Comparison of ENCODE assay signal across 19 cellular contexts in the genomic region with DNA sequence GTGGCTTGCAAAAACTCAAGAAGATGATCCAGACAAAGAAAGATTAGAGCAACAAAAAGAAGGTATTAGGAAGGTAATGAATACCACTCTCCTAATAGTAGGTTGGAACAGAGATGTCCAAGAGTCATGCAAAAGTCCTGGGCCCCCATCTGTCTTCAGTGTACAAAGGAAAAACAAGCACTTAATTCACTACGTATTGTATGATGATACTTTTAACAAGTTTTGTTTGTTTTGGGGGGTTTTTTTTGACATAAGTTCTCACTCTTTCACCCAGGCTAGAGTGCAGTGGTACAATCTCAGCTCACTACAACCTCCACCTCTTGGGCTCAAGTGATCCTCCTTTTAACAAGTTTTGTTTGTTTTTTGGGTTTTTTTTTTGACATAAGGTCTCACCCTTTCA.
DNase-seq lines count a peak whose midpoint lies in the region; TF ChIP-seq lines count a peak whose summit lies in the region.
"Had no signal": no experiment of that assay in that cellular context is flagged by ENCODE, and none has a peak within 500 bp of the region (broad histone marks: within the 10 kb centered on the region; RNA-seq: fewer than 3 reads in every experiment).

No MANE protein-coding gene starts in this region.

- peak overlapping the region; percentile 30; the same call in 1 of the 2 replicates for H2AFZ ChIP-seq in Karpas-422 (ENCODE audit: low read length)

- no peak overlapping the region for H3K9ac ChIP-seq in Karpas-422 (ENCODE audit: low read length)

- H4K20me1 ChIP-seq in Karpas-422 (ENCODE audit: insufficient read depth, low read depth, low read length), result no peaks in the 10 kb centered on the region

- no peaks in the 10 kb centered on the region for H3K79me2 ChIP-seq in Karpas-422 (ENCODE audit: low read length)

- intact Hi-C loops in dorsolateral prefrontal cortex (cut with DNase I), result no loop called here

- peaks cover 23% of the 10 kb centered on the region for H3K4me1 ChIP-seq in Karpas-422 (ENCODE audit: low read length)

- H3K4me3 ChIP-seq in Karpas-422 (ENCODE audit: low read length), result no peak overlapping the region
- H3K4me3 ChIP-seq in dorsolateral prefrontal cortex, result no peak overlapping the region

- no peaks in the 10 kb centered on the region for H3K9me2 ChIP-seq in Karpas-422 (replicated peaks; ENCODE audit: insufficient read depth, low read length)

- no peak for TF ChIP-seq CTCF in dorsolateral prefrontal cortex (IDR thresholded peaks at IDR 0.05 in 54 of 56, conservative IDR thresholded peaks at IDR 0.05 in 2 of 56; ENCODE audit: low read depth in 1 of 56, partially characterized antibody in 56 of 56)

- no peaks in the 10 kb centered on the region for H3K36me3 ChIP-seq in Karpas-422 (ENCODE audit: insufficient read depth, low read length)

- DNase-seq in NCI-H2171 treated with DMSO at 0.1 percent for 48 hours (lab: John Stamatoyannopoulos, UW) (peak; percentile 14), NCI-H2171 (lab: John Stamatoyannopoulos, UW) (no peak), Karpas-422 (no peak), dorsolateral prefrontal cortex (no peak), substantia nigra (lab: John Stamatoyannopoulos, UW) (no peak), GF-D8 (lab: John Stamatoyannopoulos, UW) (no peak), HCEC 1CT (no peak), NCI-H187 (lab: John Stamatoyannopoulos, UW) (no peak)
- DNase-seq: GOT3, MV-4-11, NCI-H1105, NCI-H1436 treated with DMSO at 0.1 percent for 48 hours, NCI-H1930, NCI-H2107, NCI-H2227 treated with DMSO at 0.1 percent for 48 hours, NCI-H526 treated with DMSO at 0.1 percent for 48 hours, SHP77 treated with DMSO at 0.1 percent for 48 hours had no signal

- H3K9me3 ChIP-seq in Karpas-422 (ENCODE audit: low read length), result no peaks in the 10 kb centered on the region

- no peak overlapping the region for H3K27ac ChIP-seq in Karpas-422 (ENCODE audit: low read length)
- H3K27ac ChIP-seq in dorsolateral prefrontal cortex, result peak overlapping the region in 31 of 59 donors; percentile 2 to 99 (median 56)
- H3K27ac ChIP-seq in substantia nigra (ENCODE audit: low read depth, low read length, poor library complexity, severe bottlenecking), result peak overlapping the region; percentile 26
- H3K27ac ChIP-seq: 22Rv1, C4-2B had no signal

- H3K27me3 ChIP-seq in Karpas-422 (ENCODE audit: low read length), result no peaks in the 10 kb centered on the region
- H3K27me3 ChIP-seq in dorsolateral prefrontal cortex, result no peaks in the 10 kb centered on the region

- H3K4me2 ChIP-seq in Karpas-422 (ENCODE audit: low read depth, low read length, poor library complexity, severe bottlenecking), result no peak overlapping the region
